In genomic region chr18:9818423-9818734, GRCh38 we compare ENCODE assay signal across 21 cellular contexts.
A peak's percentile ranks its signal among the peaks of the same experiment; 100 is the strongest.
DNase-seq lines count a peak whose midpoint lies in the region; ATAC-seq, FAIRE-seq and TF ChIP-seq lines count a peak whose summit lies in the region.
"Had no signal": no experiment of that assay in that cellular context is flagged by ENCODE, and none has a peak within 500 bp of the region (broad histone marks: within the 10 kb centered on the region; RNA-seq: fewer than 3 reads in every experiment).

No MANE protein-coding gene starts in this region.

- H3K4me1 ChIP-seq in left ventricle myocardium inferior (peaks cover 28% of the 10 kb centered on the region), right atrium auricular region (peaks cover 0 to 9% of the 10 kb centered on the region in 2 donors), K562 (replicated peaks in 1 of 2; ENCODE audit: control insufficient read depth in 2 of 2, insufficient read depth in 2 of 2, low read length in 2 of 2) (peaks cover 0 to 21% of the 10 kb centered on the region in 2 experiments; a peak in 4 of 5 replicates), neutrophil (ENCODE audit: control insufficient read depth in 1 of 2, insufficient read depth in 1 of 2, low read depth in 1 of 2, low read length in 1 of 2) (peaks cover 18 to 25% of the 10 kb centered on the region in 2 experiments), smooth muscle cell (ENCODE audit: low read depth) (peaks cover 5% of the 10 kb centered on the region)
- H3K4me1 ChIP-seq: BE2C, HAP-1 had no signal

- no peak for FAIRE-seq in K562 (lab: Jason Lieb, UNC)
- FAIRE-seq: A204.1, D721Med, G401.6, GM12891, GM19239, H1 had no signal

- no peak overlapping the region for H3K9ac ChIP-seq in K562 (ENCODE audit: insufficient read depth in 1 of 2, low read depth in 2 of 2, low read length in 2 of 2)
- no peak overlapping the region for H3K9ac ChIP-seq in smooth muscle cell (ENCODE audit: low read depth)

- peaks cover 28% of the 10 kb centered on the region for H3K9me3 ChIP-seq in left ventricle myocardium inferior (replicated peaks)
- H3K9me3 ChIP-seq in right atrium auricular region: peaks cover 0 to 9% of the 10 kb centered on the region in 2 donors
- H3K9me3 ChIP-seq in K562 (replicated peaks; ENCODE audit: control insufficient read depth, insufficient read depth, low read depth, low read length): peaks cover 12% of the 10 kb centered on the region; the same call in 1 of the 2 replicates
- H3K9me3 ChIP-seq in neutrophil: no peaks in the 10 kb centered on the region
- H3K9me3 ChIP-seq in smooth muscle cell (replicated peaks; ENCODE audit: low read depth): no peaks in the 10 kb centered on the region
- H3K9me3 ChIP-seq: BE2C, Caco-2, HAP-1 had no signal

- no peaks in the 10 kb centered on the region for H4K20me1 ChIP-seq in K562 (replicated peaks; ENCODE audit: control insufficient read depth, insufficient read depth, low read length)
- peaks cover 22% of the 10 kb centered on the region for H4K20me1 ChIP-seq in smooth muscle cell (ENCODE audit: low read depth)

- H3K9me3 Mint-ChIP-seq in naive thymus-derived CD8-positive, alpha-beta T cell: peaks cover 5 to 20% (median 12%) of the 10 kb centered on the region in 9 donors

- no peak for TF ChIP-seq RAD21 in K562 (CRISPR knock-in tag; conservative IDR thresholded peaks at IDR 0.05 in 1 of 2, IDR thresholded peaks at IDR 0.05 in 1 of 2)

- no peaks in the 10 kb centered on the region for H3K9me1 ChIP-seq in K562 (ENCODE audit: control insufficient read depth, insufficient read depth, low read length)

- no peak overlapping the region for H3K4me2 ChIP-seq in K562 (ENCODE audit: insufficient read depth, low read length)
- no peak overlapping the region for H3K4me2 ChIP-seq in smooth muscle cell

- H3K27me3 Mint-ChIP-seq in naive thymus-derived CD8-positive, alpha-beta T cell: peaks cover 0 to 10% (median 4%) of the 10 kb centered on the region in 5 donors

- peaks cover 0 to 17% (median 0%) of the 10 kb centered on the region in 3 donors for H3K36me3 Mint-ChIP-seq in naive thymus-derived CD8-positive, alpha-beta T cell
- H3K36me3 Mint-ChIP-seq: CD4-positive, CD25-positive, alpha-beta regulatory T cell; CD8-positive, alpha-beta memory T cell had no signal

- no peaks in the 10 kb centered on the region for H3K36me3 ChIP-seq in left ventricle myocardium inferior
- H3K36me3 ChIP-seq in right atrium auricular region: no peaks in the 10 kb centered on the region
- H3K36me3 ChIP-seq in K562 (ENCODE audit: control insufficient read depth, insufficient read depth, low read length): peaks cover 32% of the 10 kb centered on the region
- peaks cover 33% of the 10 kb centered on the region for H3K36me3 ChIP-seq in neutrophil
- H3K36me3 ChIP-seq in smooth muscle cell (ENCODE audit: low read depth): peaks cover 21% of the 10 kb centered on the region
- H3K36me3 ChIP-seq: BE2C had no signal

- H3K4me3 Mint-ChIP-seq in naive thymus-derived CD8-positive, alpha-beta T cell: no peak overlapping the region
- H3K4me3 Mint-ChIP-seq: CD4-positive, CD25-positive, alpha-beta regulatory T cell; CD8-positive, alpha-beta memory T cell had no signal

- H3K4me1 Mint-ChIP-seq in naive thymus-derived CD8-positive, alpha-beta T cell: no peaks in the 10 kb centered on the region
- H3K4me1 Mint-ChIP-seq: CD4-positive, CD25-positive, alpha-beta regulatory T cell; CD8-positive, alpha-beta memory T cell had no signal

- H3K27ac ChIP-seq in left ventricle myocardium inferior (replicated peaks) (peak overlapping the region; percentile 80), right atrium auricular region (peak overlapping the region in 1 of 2 donors; percentile 52), K562 (ENCODE audit: extremely low read depth, low read depth, low read length) (no peak overlapping the region), neutrophil (peak overlapping the region; percentile 65), smooth muscle cell (ENCODE audit: low read depth) (peak overlapping the region; percentile 24)

- TF ChIP-seq CTCF in left ventricle myocardium inferior (IDR thresholded peaks at IDR 0.05; ENCODE audit: borderline replicate concordance) (no peak), right atrium auricular region (IDR thresholded peaks at IDR 0.05) (no peak), K562 (IDR thresholded peaks at IDR 0.05 in 2 of 3, conservative IDR thresholded peaks at IDR 0.05 in 1 of 3; ENCODE audit: insufficient read depth in 2 of 3, low read depth in 1 of 3, low read length in 3 of 3) (no peak), neutrophil (IDR thresholded peaks at IDR 0.05) (no peak), smooth muscle cell (IDR thresholded peaks at IDR 0.05; ENCODE audit: borderline replicate concordance, insufficient read depth, poor library complexity, severe bottlenecking) (no peak)

- 79% methylated on average over 2 of the region's 2 CpGs for WGBS in K562 (ENCODE audit: insufficient coverage, low coverage, missing lambda C conversion rate)
- 96% methylated on average over 2 of the region's 2 CpGs for WGBS in smooth muscle cell (ENCODE audit: low lambda C conversion rate)

- H3K4me3 ChIP-seq in left ventricle myocardium inferior (no peak overlapping the region), right atrium auricular region (no peak overlapping the region), K562 (no peak overlapping the region), neutrophil (ENCODE audit: low read depth in 1 of 2, low read length in 1 of 2) (no peak overlapping the region), smooth muscle cell (no peak overlapping the region)
- H3K4me3 ChIP-seq: HAP-1 had no signal

- CTCF ChIA-PET in K562 (lab: Yijun Ruan, JAX; ENCODE audit: low intra/inter-chr PET ratio): no interaction called here

- DNase-seq in left ventricle myocardium inferior (no peak), right atrium auricular region (ENCODE audit: low spot score) (no peak), K562 (ENCODE audit: extremely low read depth in 1 of 4, low spot score in 3 of 4) (no peak), smooth muscle cell (lab: John Stamatoyannopoulos, UW; ENCODE audit: unreplicated experiment) (no peak), COLO829 (ENCODE audit: low spot score) (no peak)
- no peak for DNase-seq in naive thymus-derived CD8-positive, alpha-beta T cell
- DNase-seq: ACHN; BE2C; C1 segment of cervical spinal cord; Caco-2; CD4-positive, CD25-positive, alpha-beta regulatory T cell; CD8-positive, alpha-beta memory T cell had no signal

- H3F3A ChIP-seq in smooth muscle cell (ENCODE audit: low read depth): peaks cover 17% of the 10 kb centered on the region

- ATAC-seq in K562 (no peak), HG02623 (IDR thresholded peaks at IDR 0.05; ENCODE audit: unreplicated experiment) (no peak)
- no peak for ATAC-seq in naive thymus-derived CD8-positive, alpha-beta T cell

- POLR2A ChIA-PET in K562 (lab: Yijun Ruan, JAX): no interaction called here
- POLR2A ChIA-PET in naive thymus-derived CD8-positive, alpha-beta T cell (lab: Charles Lee): no interaction called here

- no peak for TF ChIP-seq POLR2A in K562 (conservative IDR thresholded peaks at IDR 0.05)

- no TSS peak for BruUV-seq in K562 (replicated peaks; lab: Mats Ljungman, UMichigan)

- H3K79me2 ChIP-seq in K562 (ENCODE audit: control insufficient read depth, insufficient read depth, low read length): no peaks in the 10 kb centered on the region
- peaks cover 60% of the 10 kb centered on the region for H3K79me2 ChIP-seq in smooth muscle cell (ENCODE audit: low read depth)

- TF ChIP-seq EP300 in K562 (IDR thresholded peaks at IDR 0.05; ENCODE audit: low read length): no peak

- in situ Hi-C loops in K562 (cut with MboI): no loop called here

- H3K27ac Mint-ChIP-seq in naive thymus-derived CD8-positive, alpha-beta T cell: no peak overlapping the region
- H3K27ac Mint-ChIP-seq: CD4-positive, CD25-positive, alpha-beta regulatory T cell; CD8-positive, alpha-beta memory T cell had no signal

- intact Hi-C loops in left ventricle myocardium inferior (cut with micrococcal nuclease) (no loop called here), K562 (cut with micrococcal nuclease) (no loop called here)

- H2AFZ ChIP-seq in K562 (ENCODE audit: low read depth, low read length): no peak overlapping the region
- H2AFZ ChIP-seq in smooth muscle cell (ENCODE audit: low read depth): no peak overlapping the region

- no peaks in the 10 kb centered on the region for H3K27me3 ChIP-seq in left ventricle myocardium inferior (ENCODE audit: low read depth)
- no peaks in the 10 kb centered on the region for H3K27me3 ChIP-seq in right atrium auricular region
- no peaks in the 10 kb centered on the region for H3K27me3 ChIP-seq in K562 (ENCODE audit: control insufficient read depth in 2 of 2, insufficient read depth in 2 of 2, low read length in 2 of 2)
- H3K27me3 ChIP-seq in neutrophil: no peaks in the 10 kb centered on the region
- H3K27me3 ChIP-seq in smooth muscle cell (ENCODE audit: low read depth): no peaks in the 10 kb centered on the region
- H3K27me3 ChIP-seq: BE2C had no signal

TF ChIP-seq in K562, 482 proteins besides CTCF, POLR2A, EP300 and RAD21:
- TF ChIP-seq ZNF146 (CRISPR knock-in tag; IDR thresholded peaks at IDR 0.05; ENCODE audit: unreplicated experiment) (peak; percentile 77), TFE3 (CRISPR knock-in tag; IDR thresholded peaks at IDR 0.05) (peak; percentile 69; the same call in 1 of the 2 replicates), RBM25 (IDR thresholded peaks at IDR 0.05; ENCODE audit: low read depth, low read length, severe bottlenecking) (peak; percentile 45), MEIS2 (IDR thresholded peaks at IDR 0.05; ENCODE audit: partially characterized antibody) (no peak), GABPB2 (CRISPR knock-in tag; conservative IDR thresholded peaks at IDR 0.05) (no peak)
